In the genomic region with DNA sequence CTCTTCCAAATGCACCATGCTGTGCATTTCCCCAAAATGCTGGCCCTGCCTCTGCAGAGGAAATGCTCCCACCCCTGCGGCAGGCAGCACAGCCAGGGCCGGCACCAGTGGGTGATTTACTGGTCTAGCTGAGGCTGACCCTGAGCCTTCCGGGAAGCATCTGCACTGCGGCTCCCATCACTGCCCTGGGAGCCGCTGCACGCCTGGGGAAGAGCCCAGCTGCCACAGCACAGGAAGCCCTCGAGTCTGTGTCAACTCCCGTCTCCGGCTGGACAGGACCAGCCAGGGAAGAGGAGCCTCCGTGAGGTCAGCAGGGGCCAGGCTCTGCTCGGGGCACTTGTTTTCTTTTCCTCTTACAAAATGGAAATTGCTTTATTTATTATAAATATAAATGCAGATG, we compare ENCODE assay signal across 11 cellular contexts. TPM values are rescaled to one million over a fixed set of nuclear protein-coding genes. Genes with fewer than 3 reads are reported as not detected.
DNase-seq lines count a peak whose midpoint lies in the region; ATAC-seq and TF ChIP-seq lines count a peak whose summit lies in the region.
"Had no signal": no experiment of that assay in that cellular context is flagged by ENCODE, and none has a peak within 500 bp of the region (broad histone marks: within the 10 kb centered on the region; RNA-seq: fewer than 3 reads in every experiment).

No MANE protein-coding gene starts in this region.

- peaks cover 4% of the 10 kb centered on the region for H3K36me3 Mint-ChIP-seq in CD4-positive, CD25-positive, alpha-beta regulatory T cell
- peaks cover 2 to 4% (median 3%) of the 10 kb centered on the region in 3 donors for H3K36me3 Mint-ChIP-seq in naive thymus-derived CD8-positive, alpha-beta T cell

- no peaks in the 10 kb centered on the region for H3K27me3 ChIP-seq in CD4-positive, CD25-positive, alpha-beta regulatory T cell (ENCODE audit: control insufficient read depth, insufficient read depth, low read length)
- peaks cover 0 to 4% of the 10 kb centered on the region in 2 donors for H3K27me3 ChIP-seq in tibial artery

- no peak for ATAC-seq in CD4-positive, CD25-positive, alpha-beta regulatory T cell (ENCODE audit: low read depth in 2 of 2)
- ATAC-seq in naive thymus-derived CD8-positive, alpha-beta T cell: no peak
- ATAC-seq in GM18907 (IDR thresholded peaks at IDR 0.05; ENCODE audit: unreplicated experiment) (no peak), HG03432 (IDR thresholded peaks at IDR 0.05; ENCODE audit: unreplicated experiment) (no peak)

- peak overlapping the region; percentile 92 to 98 (median 94) for H3K27ac Mint-ChIP-seq in CD4-positive, CD25-positive, alpha-beta regulatory T cell
- peak overlapping the region; percentile 94 to 100 (median 98) for H3K27ac Mint-ChIP-seq in naive thymus-derived CD8-positive, alpha-beta T cell

- peak overlapping the region; percentile 92 for H3K27ac ChIP-seq in CD4-positive, CD25-positive, alpha-beta regulatory T cell (ENCODE audit: insufficient read depth, low read length, poor library complexity, severe bottlenecking)
- H3K27ac ChIP-seq in KOPT-K1 (ENCODE audit: low read depth, low read length, poor library complexity, severe bottlenecking): peak overlapping the region; percentile 80
- H3K27ac ChIP-seq in tibial artery: no peak overlapping the region

- no peak for TF ChIP-seq CTCF in tibial artery (IDR thresholded peaks at IDR 0.05)

- POLR2A ChIA-PET in naive thymus-derived CD8-positive, alpha-beta T cell (lab: Charles Lee): interaction anchor here (1.2 to 62.9 kb wide), 4 partner anchors 17 to 61 kb away, joined by 4 to 2190 read pairs (median 207); a partner anchor contains a TSS

- peaks cover 4 to 79% (median 47%) of the 10 kb centered on the region in 4 donors for H3K4me1 Mint-ChIP-seq in CD4-positive, CD25-positive, alpha-beta regulatory T cell
- H3K4me1 Mint-ChIP-seq in naive thymus-derived CD8-positive, alpha-beta T cell: peaks cover 29 to 86% (median 65%) of the 10 kb centered on the region in 4 donors

- no peaks in the 10 kb centered on the region for H3K9me3 ChIP-seq in CD4-positive, CD25-positive, alpha-beta regulatory T cell (ENCODE audit: control insufficient read depth in 2 of 2, low read length in 2 of 2)
- H3K9me3 ChIP-seq in KOPT-K1 (ENCODE audit: insufficient read depth, low read length, poor library complexity, severe bottlenecking) (no peaks in the 10 kb centered on the region), tibial artery (no peaks in the 10 kb centered on the region)

- peaks cover 69% of the 10 kb centered on the region for H3K4me1 ChIP-seq in CD4-positive, CD25-positive, alpha-beta regulatory T cell (ENCODE audit: control insufficient read depth, insufficient read depth, low read length, poor library complexity, severe bottlenecking)
- peaks cover 0 to 16% (median 0%) of the 10 kb centered on the region in 4 donors for H3K4me1 ChIP-seq in tibial artery

- intact Hi-C loops in tibial artery (cut with DNase I; ENCODE audit: low total_unique reads): no loop called here

- peak overlapping the region; percentile 19 for H3K4me3 ChIP-seq in CD4-positive, CD25-positive, alpha-beta regulatory T cell (ENCODE audit: low read depth, low read length)
- H3K4me3 ChIP-seq in tibial artery: no peak overlapping the region

- H3K4me3 Mint-ChIP-seq in CD4-positive, CD25-positive, alpha-beta regulatory T cell: peak overlapping the region in 3 of 4 donors; percentile 39 to 67 (median 62)
- H3K4me3 Mint-ChIP-seq in naive thymus-derived CD8-positive, alpha-beta T cell: peak overlapping the region in 9 of 10 donors; percentile 32 to 87 (median 69)

- H3K9me3 Mint-ChIP-seq in CD4-positive, CD25-positive, alpha-beta regulatory T cell: peaks cover 0 to 5% (median 0%) of the 10 kb centered on the region in 7 donors
- H3K9me3 Mint-ChIP-seq in naive thymus-derived CD8-positive, alpha-beta T cell: peaks cover 0 to 7% (median 4%) of the 10 kb centered on the region in 9 donors

- H3K27me3 Mint-ChIP-seq in CD4-positive, CD25-positive, alpha-beta regulatory T cell: no peaks in the 10 kb centered on the region
- no peaks in the 10 kb centered on the region for H3K27me3 Mint-ChIP-seq in naive thymus-derived CD8-positive, alpha-beta T cell

- no peak for DNase-seq in CD4-positive, CD25-positive, alpha-beta regulatory T cell
- DNase-seq in cerebellar cortex (ENCODE audit: low spot score) (peak; percentile 21), tibial artery (no peak), hepatic stellate cell (ENCODE audit: low spot score) (no peak)
- no peak for DNase-seq in naive thymus-derived CD8-positive, alpha-beta T cell
- DNase-seq: activated CD4-positive, alpha-beta T cell treated with anti-CD3 and anti-CD28 coated beads for 4 hours; cerebellar nuclear complex; NCI-H446 treated with DMSO at 0.1 percent for 48 hours had no signal

- H3K36me3 ChIP-seq in CD4-positive, CD25-positive, alpha-beta regulatory T cell (ENCODE audit: control insufficient read depth, insufficient read depth, low read length): no peaks in the 10 kb centered on the region
- H3K36me3 ChIP-seq in KOPT-K1 (ENCODE audit: insufficient read depth, low read length): no peaks in the 10 kb centered on the region
- H3K36me3 ChIP-seq in tibial artery: no peaks in the 10 kb centered on the region

RNA-seq across cellular contexts. Expression of a gene that starts 25.1 kb away (rescaled TPM):
- 402 TPM for total RNA-seq in CD4-positive, CD25-positive, alpha-beta regulatory T cell
- 100 to 1,000 TPM; 140 to 190 (median 177) TPM for polyA plus RNA-seq in CD4-positive, CD25-positive, alpha-beta regulatory T cell
- 100 to 1,000 TPM; 564 to 631 TPM for total RNA-seq in naive thymus-derived CD8-positive, alpha-beta T cell
- polyA plus RNA-seq in naive thymus-derived CD8-positive, alpha-beta T cell: 100 to 1,000 TPM; 134 to 318 (median 149) TPM

Comparison
In these comparisons a context has a peak if more than half of its experiments do, and no peak if none do; other contexts are left out.
1. H3K27ac ChIP-seq: peak in CD4-positive, CD25-positive, alpha-beta regulatory T cell (single experiment) and KOPT-K1 (single experiment); none in tibial artery (0 of 2).